In the genomic region with DNA sequence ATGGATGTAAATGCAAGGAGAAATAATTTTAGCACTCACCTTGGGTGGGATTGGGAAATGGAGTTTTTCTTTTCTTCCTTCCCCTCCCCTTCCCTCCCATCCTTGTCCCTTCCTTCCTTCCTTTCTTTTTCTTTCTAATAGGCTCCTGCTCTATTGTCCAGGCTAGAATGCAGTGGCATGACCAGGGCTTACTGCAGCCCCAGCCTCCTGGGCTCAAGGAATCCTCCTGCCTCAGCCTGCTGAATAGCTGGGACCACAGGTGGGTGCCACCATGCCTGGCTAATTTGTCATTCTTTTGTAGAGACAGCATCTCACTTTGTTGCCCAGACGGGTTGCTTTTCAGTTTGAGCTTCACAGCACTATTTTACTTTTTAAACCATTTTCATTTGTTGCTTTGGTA, we compare ENCODE assay signal across 8 cellular contexts.
"Had no signal": no experiment of that assay in that cellular context is flagged by ENCODE, and none has a peak within 500 bp of the region (broad histone marks: within the 10 kb centered on the region; RNA-seq: fewer than 3 reads in every experiment).

No MANE protein-coding gene starts in this region.

- H2AFZ ChIP-seq: GM23248 had no signal

- H3K27ac ChIP-seq: GM23248, HL-60 had no signal

- H3K9me3 Mint-ChIP-seq: HFFc6 had no signal

- ATAC-seq: K562 had no signal

- H3K27ac Mint-ChIP-seq: HFFc6 had no signal

- DNase-seq: GM23248, H7, HCEC 1CT, HFFc6, IMR-90, KG1 had no signal

- H3K4me3 Mint-ChIP-seq: HFFc6 had no signal

- H3K4me3 ChIP-seq: GM23248, K562 had no signal

- H3K9ac ChIP-seq: GM23248 had no signal
